ENCODE assay signal across 29 cellular contexts in the genomic region with DNA sequence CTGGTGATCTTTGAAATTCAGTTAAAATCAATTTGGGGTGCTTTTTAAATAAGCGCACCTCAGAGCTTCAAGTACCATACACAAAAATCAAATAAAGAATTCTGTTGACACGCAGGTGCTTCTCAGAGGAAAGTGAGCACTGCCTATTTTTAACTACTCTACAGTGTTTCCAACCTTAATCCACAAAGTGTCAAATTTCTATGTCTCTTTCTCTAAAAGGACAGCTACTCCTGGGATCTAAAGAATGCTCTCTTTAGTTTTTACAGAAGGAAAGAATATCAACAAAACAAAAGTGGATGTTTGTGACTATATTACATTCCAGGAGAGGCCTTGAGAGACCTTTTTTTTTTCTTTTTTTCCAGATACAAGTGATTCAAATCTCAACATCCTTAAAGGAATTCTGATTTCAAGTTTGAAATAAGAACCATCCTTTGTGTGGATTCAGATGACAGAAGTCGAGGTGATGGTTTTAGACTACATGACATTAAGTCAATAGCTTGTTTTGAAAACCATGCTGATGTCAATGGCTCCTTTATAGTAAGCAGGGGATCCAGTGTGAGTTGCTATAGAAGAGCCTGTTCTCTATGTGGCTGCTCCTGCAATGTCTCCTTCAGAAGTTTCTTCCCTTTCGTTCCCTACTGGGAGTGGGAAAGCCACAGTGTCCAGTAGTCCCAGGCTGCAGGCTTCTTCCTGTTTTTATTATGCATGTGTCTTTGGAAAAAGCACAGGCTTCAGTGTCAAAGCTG.
"Had no signal": no experiment of that assay in that cellular context is flagged by ENCODE, and none has a peak within 500 bp of the region (broad histone marks: within the 10 kb centered on the region; RNA-seq: fewer than 3 reads in every experiment).

No MANE protein-coding gene starts in this region.

- FAIRE-seq: astrocyte, frontal cortex, islet of Langerhans had no signal

- DNase-seq: activated B cell treated with CpG ODN at 0.5 μM for 24 hours; activated CD4-positive, alpha-beta T cell treated with anti-CD3 and anti-CD28 coated beads for 36 hours; activated CD4-positive, alpha-beta T cell treated with anti-CD3 and anti-CD28 coated beads, Interleukin-2, amount 50 U/mL, for 4 hours; activated CD8-positive, alpha-beta memory T cell treated with anti-CD3 and anti-CD28 coated beads for 24 hours; activated CD8-positive, alpha-beta memory T cell treated with anti-CD3 and anti-CD28 coated beads, Interleukin-2, amount 50 U/mL, for 4 hours; activated naive CD4-positive, alpha-beta T cell treated with Interleukin-2 at 50 U/mL for 16 hours; activated naive CD8-positive, alpha-beta T cell treated with anti-CD3 and anti-CD28 coated beads for 36 hours; activated T-cell treated with anti-CD3 and anti-CD28 coated beads, Interleukin-2, amount 50 U/mL, for 24 hours; central memory CD4-positive, alpha-beta T cell; colonic mucosa; dorsolateral prefrontal cortex; effector memory CD8-positive, alpha-beta T cell; hippocampal formation; midbrain; ovary; psoas muscle; spleen; stimulated activated CD4-positive, alpha-beta T cell treated with anti-CD3 and anti-CD28 coated beads, Interleukin-4, amount 100 ng/mL, for 1 hour; stimulated activated naive CD8-positive, alpha-beta T cell treated with anti-CD3 and anti-CD28 coated beads, Interleukin-15, Interleukin-2, amounts not matched to agents 100 U/mL and 50 U/mL, for 24 hours; substantia nigra; T1000; thyroid gland had no signal

- H3K4me1 ChIP-seq: colonic mucosa, right atrium auricular region, spleen, thyroid gland had no signal

- ATAC-seq: activated CD4-positive, alpha-beta T cell treated with anti-CD3 and anti-CD28 coated beads for 36 hours; effector memory CD8-positive, alpha-beta T cell; natural killer cell treated with Interleukin-12 subunit alpha and Interleukin-12 subunit beta and Interleukin-15 and Interleukin-18, amount 100 ng/mL, for 72 hours; psoas muscle; stimulated activated naive CD8-positive, alpha-beta T cell treated with anti-CD3 and anti-CD28 coated beads, Interleukin-15, Interleukin-2, amounts not matched to agents 100 U/mL and 50 U/mL, for 24 hours had no signal

- H3K36me3 ChIP-seq: colonic mucosa, esophagus muscularis mucosa, neutrophil, ovary, right atrium auricular region, spleen, thyroid gland had no signal

- H3K27me3 ChIP-seq: colonic mucosa, esophagus muscularis mucosa, neutrophil, ovary, right atrium auricular region, spleen, thyroid gland had no signal

- H3K4me3 ChIP-seq: colonic mucosa, dorsolateral prefrontal cortex, esophagus muscularis mucosa, ovary, psoas muscle, right atrium auricular region, spleen, thyroid gland had no signal

- H3K27ac ChIP-seq: colonic mucosa, dorsolateral prefrontal cortex, esophagus muscularis mucosa, neutrophil, ovary, psoas muscle, right atrium auricular region, spleen, thyroid gland had no signal

- H3K9me3 ChIP-seq: colonic mucosa, esophagus muscularis mucosa, neutrophil, ovary, psoas muscle, right atrium auricular region, spleen, thyroid gland had no signal
